24 cellular contexts compared by ENCODE assay signal in the genomic region with DNA sequence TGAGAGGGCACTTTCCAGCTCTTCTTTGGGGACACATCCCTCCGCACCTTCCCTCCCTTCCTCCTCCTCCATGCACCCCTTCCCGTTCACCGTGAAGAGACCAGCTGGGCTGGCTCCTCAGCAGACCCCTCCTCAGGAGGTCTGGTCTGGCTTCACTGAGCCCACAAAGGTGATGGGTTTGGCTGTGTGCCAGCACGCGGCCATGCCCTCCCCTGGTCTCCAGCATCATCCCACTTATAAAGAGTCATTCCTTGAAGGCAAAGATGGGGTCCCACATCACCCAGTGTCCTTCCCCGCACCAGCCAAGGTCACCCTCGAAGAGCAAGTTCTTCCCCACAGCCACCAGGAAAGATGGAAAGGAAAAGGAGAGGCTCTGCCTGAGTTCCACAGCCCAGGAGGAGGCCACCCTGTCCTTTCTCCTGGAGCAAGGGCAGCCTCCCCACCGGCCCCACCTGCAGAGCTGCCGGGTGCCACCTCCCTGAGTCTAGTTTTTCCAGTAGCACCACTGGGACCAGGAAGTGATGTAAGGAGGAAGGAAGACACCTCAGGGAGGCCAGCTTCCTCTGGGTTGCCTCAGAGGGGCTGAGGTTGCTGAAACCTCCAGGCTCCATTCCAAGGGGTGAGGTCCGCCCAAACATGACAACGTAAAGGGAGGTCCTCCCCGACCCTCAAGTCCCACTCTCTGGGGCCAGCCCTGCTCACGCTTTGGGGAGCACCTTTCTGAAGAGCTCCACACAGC. TPM values are rescaled to one million over a fixed set of nuclear protein-coding genes. Genes with fewer than 3 reads are reported as not detected.
"Had no signal": no experiment of that assay in that cellular context is flagged by ENCODE, and none has a peak within 500 bp of the region (broad histone marks: within the 10 kb centered on the region; RNA-seq: fewer than 3 reads in every experiment).

No MANE protein-coding gene starts in this region.

- H3K36me3 Mint-ChIP-seq: immature natural killer cell, natural killer cell, T-cell had no signal

- H3K4me2 ChIP-seq: hepatocyte had no signal

- H3K27ac ChIP-seq: cardiac muscle cell, hepatocyte, left ventricle myocardium inferior, parathyroid adenoma, right lobe of liver, skin epidermis, tibial nerve, VCaP had no signal

- H3K79me2 ChIP-seq: hepatocyte, parathyroid adenoma had no signal

- DNase-seq: activated CD4-positive, alpha-beta T cell treated with anti-CD3 and anti-CD28 coated beads, Interleukin-2, amount 10 ng/mL, durations not matched to agents 7 days and 5 days; activated CD8-positive, alpha-beta T cell treated with anti-CD3 and anti-CD28 coated beads, Interleukin-2, amount 10 ng/mL, durations not matched to agents 7 days and 5 days; activated naive CD8-positive, alpha-beta T cell treated with anti-CD3 and anti-CD28 coated beads for 36 hours; foreskin melanocyte; immature natural killer cell; kidney glomerular epithelial cell; left ventricle myocardium inferior; mammary epithelial cell; natural killer cell; nucleus accumbens; stimulated activated CD4-positive, alpha-beta T cell treated with anti-CD3 and anti-CD28 coated beads, Interleukin-1b, Interleukin-23, amount 100 ng/mL, for 48 hours; T-cell had no signal

- H3K36me3 ChIP-seq: cardiac muscle cell, left ventricle myocardium inferior, tibial nerve had no signal

- H3K9me3 ChIP-seq: right lobe of liver had no signal

- H3K9me3 Mint-ChIP-seq: natural killer cell; T-helper 2 cell treated with Interferon-gamma antibody and Interleukin-4, amounts not matched to agents 5 μg/mL and 100 μg/mL, for 36 hours had no signal

- FAIRE-seq: urothelium cell line had no signal

- H3K4me3 Mint-ChIP-seq: activated CD4-positive, alpha-beta T cell treated with anti-CD3 and anti-CD28 coated beads, Interleukin-2, amount 10 ng/mL, durations not matched to agents 7 days and 5 days; activated CD8-positive, alpha-beta T cell treated with anti-CD3 and anti-CD28 coated beads, Interleukin-2, amount 10 ng/mL, durations not matched to agents 7 days and 5 days; activated naive CD8-positive, alpha-beta T cell treated with anti-CD3 and anti-CD28 coated beads for 36 hours; immature natural killer cell; mesothelial cell of epicardium; natural killer cell; stimulated activated naive CD8-positive, alpha-beta T cell treated with anti-CD3 and anti-CD28 coated beads, Interleukin-15, Interleukin-2, amounts not matched to agents 100 ng/mL and 50 ng/mL, for 24 hours; T-cell; T-helper 2 cell treated with Interferon-gamma antibody and Interleukin-4, amounts not matched to agents 5 μg/mL and 100 μg/mL, for 36 hours had no signal

- H3K4me1 ChIP-seq: left ventricle myocardium inferior, parathyroid adenoma, right lobe of liver, tibial nerve had no signal

- H3K4me3 ChIP-seq: cardiac muscle cell, hepatocyte, left ventricle myocardium inferior, right lobe of liver, skin epidermis, tibial nerve had no signal

- H3K9ac ChIP-seq: parathyroid adenoma had no signal

- ATAC-seq: activated CD4-positive, CD25-positive, alpha-beta regulatory T cell treated with anti-CD3 and anti-CD28 coated beads, Interleukin-2, amount 50 U/mL, for 24 hours; activated CD8-positive, alpha-beta T cell treated with anti-CD3 and anti-CD28 coated beads, Interleukin-2, amount 10 ng/mL, durations not matched to agents 7 days and 5 days; natural killer cell; right lobe of liver; T-cell had no signal

- H3K27ac Mint-ChIP-seq: activated CD4-positive, alpha-beta T cell treated with anti-CD3 and anti-CD28 coated beads, Interleukin-2, amount 10 ng/mL, durations not matched to agents 7 days and 5 days; activated CD8-positive, alpha-beta T cell treated with anti-CD3 and anti-CD28 coated beads, Interleukin-2, amount 10 ng/mL, durations not matched to agents 7 days and 5 days; activated naive CD8-positive, alpha-beta T cell treated with anti-CD3 and anti-CD28 coated beads for 36 hours; immature natural killer cell; mesothelial cell of epicardium; natural killer cell; stimulated activated naive CD8-positive, alpha-beta T cell treated with anti-CD3 and anti-CD28 coated beads, Interleukin-15, Interleukin-2, amounts not matched to agents 100 ng/mL and 50 ng/mL, for 24 hours; T-cell; T-helper 2 cell treated with Interferon-gamma antibody and Interleukin-4, amounts not matched to agents 5 μg/mL and 100 μg/mL, for 36 hours had no signal

- H2AFZ ChIP-seq: hepatocyte, parathyroid adenoma had no signal

- H3K4me1 Mint-ChIP-seq: activated CD4-positive, alpha-beta T cell treated with anti-CD3 and anti-CD28 coated beads, Interleukin-2, amount 10 ng/mL, durations not matched to agents 7 days and 5 days; activated naive CD8-positive, alpha-beta T cell treated with anti-CD3 and anti-CD28 coated beads for 36 hours; immature natural killer cell; natural killer cell; T-cell had no signal

- H3K27me3 ChIP-seq: cardiac muscle cell, hepatocyte, right lobe of liver had no signal

RNA-seq across cellular contexts. Expression of a gene that starts 32.7 kb away (rescaled TPM):
- total RNA-seq: activated CD8-positive, alpha-beta T cell treated with anti-CD3 and anti-CD28 coated beads, Interleukin-2, amount 10 ng/mL, durations not matched to agents 7 days and 5 days had no signal
- polyA plus RNA-seq: immature natural killer cell had no signal
